28 cellular contexts compared by ENCODE assay signal in genomic region chr11:69632900-69633299, GRCh38.
"Had no signal": no experiment of that assay in that cellular context is flagged by ENCODE, and none has a peak within 500 bp of the region (broad histone marks: within the 10 kb centered on the region; RNA-seq: fewer than 3 reads in every experiment).

No MANE protein-coding gene starts in this region.

- H2AFZ ChIP-seq: neural progenitor cell, parathyroid adenoma had no signal

- H3K4me2 ChIP-seq: neural progenitor cell, smooth muscle cell had no signal

- H3K79me2 ChIP-seq: parathyroid adenoma had no signal

- H3K4me1 ChIP-seq: parathyroid adenoma had no signal

- ATAC-seq: natural killer cell; psoas muscle; right cardiac atrium; right lobe of liver; stimulated activated memory B cell treated with anti-CD40 and anti-IgM and Interleukin-4, amounts not matched to agents 10 μg/mL and 1 μg/mL and 100 μg/mL, for 72 hours; stimulated activated naive CD8-positive, alpha-beta T cell treated with anti-CD3 and anti-CD28 coated beads, Interleukin-15, amount 100 ng/mL, for 72 hours; stimulated activated naive CD8-positive, alpha-beta T cell treated with anti-CD3 and anti-CD28 coated beads, Interleukin-15, Interleukin-2, amounts not matched to agents 100 U/mL and 50 U/mL, for 24 hours; upper lobe of right lung had no signal

- H3K36me3 ChIP-seq: neural progenitor cell, ovary, right lobe of liver, spleen, suprapubic skin, tibial artery, transverse colon, upper lobe of right lung, uterus had no signal

- H3K4me3 ChIP-seq: neural progenitor cell, ovary, psoas muscle, right lobe of liver, skin epidermis, smooth muscle cell, spleen, suprapubic skin, testis, tibial artery, transverse colon, upper lobe of right lung, uterus had no signal

- DNase-seq: natural killer cell; occipital lobe; ovary; posterior cingulate gyrus; psoas muscle; right cardiac atrium; right lobe of liver; spleen; stimulated activated CD4-positive, alpha-beta T cell treated with anti-CD3 and anti-CD28 coated beads, Interleukin-12 subunit alpha, Interleukin-12 subunit beta, amount 100 ng/mL, for 4 hours; stimulated activated CD4-positive, alpha-beta T cell treated with anti-CD3 and anti-CD28 coated beads, Interleukin-1b, Interleukin-23, amount 100 ng/mL, for 48 hours; stimulated activated CD4-positive, alpha-beta T cell treated with anti-CD3 and anti-CD28 coated beads, Interleukin-4, amount 100 ng/mL, for 1 hour; stimulated activated CD4-positive, alpha-beta T cell treated with anti-CD3 and anti-CD28 coated beads, Interleukin-4, amount 100 ng/mL, for 4 hours; stimulated activated CD8-positive, alpha-beta memory T cell treated with anti-CD3 and anti-CD28 coated beads, Interleukin-4, amount 100 ng/mL, for 48 hours; stimulated activated naive CD4-positive, alpha-beta T cell; stimulated activated naive CD8-positive, alpha-beta T cell treated with anti-CD3 and anti-CD28 coated beads, Interleukin-15, amount 100 ng/mL, for 72 hours; stimulated activated naive CD8-positive, alpha-beta T cell treated with anti-CD3 and anti-CD28 coated beads, Interleukin-15, Interleukin-2, amounts not matched to agents 100 U/mL and 50 U/mL, for 24 hours; substantia nigra; testis; tibial artery; transverse colon; upper lobe of right lung; uterus had no signal

- H3K27me3 ChIP-seq: right lobe of liver, testis, tibial artery had no signal

- H3K9ac ChIP-seq: neural progenitor cell, parathyroid adenoma had no signal

- H3K9me3 ChIP-seq: psoas muscle, right lobe of liver, suprapubic skin, testis, tibial artery, transverse colon, upper lobe of right lung, uterus had no signal

- H3K27ac ChIP-seq: neural progenitor cell, ovary, parathyroid adenoma, psoas muscle, right lobe of liver, skin epidermis, spleen, suprapubic skin, testis, tibial artery, transverse colon, upper lobe of right lung, uterus had no signal
